8 cellular contexts compared by ENCODE assay signal in genomic region chr12:121579190-121579791, GRCh38. TPM values are rescaled to one million over a fixed set of nuclear protein-coding genes. Genes with fewer than 3 reads are reported as not detected.
A peak's percentile ranks its signal among the peaks of the same experiment; 100 is the strongest.
DNase-seq lines count a peak whose midpoint lies in the region; ATAC-seq, FAIRE-seq and TF ChIP-seq lines count a peak whose summit lies in the region.
"Had no signal": no experiment of that assay in that cellular context is flagged by ENCODE, and none has a peak within 500 bp of the region (broad histone marks: within the 10 kb centered on the region; RNA-seq: fewer than 3 reads in every experiment).

No MANE protein-coding gene starts in this region.

- TF ChIP-seq CTCF in GM13977 (IDR thresholded peaks at IDR 0.05; ENCODE audit: extremely low read depth, insufficient read depth, missing control alignments) = no peak
- TF ChIP-seq CTCF in PC-9 (conservative IDR thresholded peaks at IDR 0.05) = no peak
- TF ChIP-seq CTCF in hepatocyte (IDR thresholded peaks at IDR 0.05; ENCODE audit: poor library complexity) = no peak
- TF ChIP-seq CTCF in gastrocnemius medialis (IDR thresholded peaks at IDR 0.05 in 4 of 5, conservative IDR thresholded peaks at IDR 0.05 in 1 of 5) = no peak

- DNase-seq in GM13977 (ENCODE audit: low spot score) = peak; percentile 71
- DNase-seq in PC-9 = no peak
- peak; percentile 61 for DNase-seq in adipocyte (ENCODE audit: low read depth)
- DNase-seq in hepatocyte (ENCODE audit: low spot score) = peak; percentile 56
- DNase-seq in gastrocnemius medialis = no peak
- DNase-seq in urothelium cell line (ENCODE audit: low spot score) = no peak

- H2AFZ ChIP-seq in PC-9 = peak overlapping the region; percentile 84
- peak overlapping the region; percentile 78 for H2AFZ ChIP-seq in hepatocyte

- in situ Hi-C loops in GM13977 (cut with MboI; ENCODE audit: low pct_unique_long_range_greater_than_20kb, low sequenced_read_pairs, unreplicated experiment) = no loop called here
- in situ Hi-C loops in gastrocnemius medialis (cut with MboI; ENCODE audit: low sequenced_read_pairs in 4 of 4) = loop anchor here in 1 of 4 donors (10.0 kb wide), 1 partner anchor 46 kb away; the partner anchor contains the start of gene ORAI1

- no peaks in the 10 kb centered on the region for H3K9me2 ChIP-seq in PC-9 (ENCODE audit: insufficient read depth)
- no peaks in the 10 kb centered on the region for H3K9me2 ChIP-seq in hepatocyte (replicated peaks; ENCODE audit: insufficient read depth)

- intact Hi-C loops in PC-9 (cut with micrococcal nuclease; ENCODE audit: unreplicated experiment) = no loop called here
- intact Hi-C loops in gastrocnemius medialis (cut with DNase I; ENCODE audit: low total_unique reads) = no loop called here

- H3F3A ChIP-seq in PC-9 (ENCODE audit: insufficient read depth, low read depth) = peaks cover 24% of the 10 kb centered on the region; the same call in 1 of the 2 replicates

- peaks cover 45% of the 10 kb centered on the region for H3K4me1 ChIP-seq in PC-9 (replicated peaks; ENCODE audit: insufficient read depth)
- peaks cover 44% of the 10 kb centered on the region for H3K4me1 ChIP-seq in adipocyte (ENCODE audit: control insufficient read depth, insufficient read depth, low read length)
- H3K4me1 ChIP-seq in hepatocyte (ENCODE audit: insufficient read depth) = peaks cover 36% of the 10 kb centered on the region
- peaks cover 23 to 24% of the 10 kb centered on the region in 2 donors for H3K4me1 ChIP-seq in gastrocnemius medialis

- H4K20me1 ChIP-seq in PC-9 (ENCODE audit: insufficient read depth) = no peaks in the 10 kb centered on the region
- no peaks in the 10 kb centered on the region for H4K20me1 ChIP-seq in hepatocyte (ENCODE audit: insufficient read depth, poor library complexity, severe bottlenecking)

- no TSS peak for BruUV-seq in PC-9 (replicated peaks; lab: Mats Ljungman, UMichigan)

- no peaks in the 10 kb centered on the region for H3K9me3 ChIP-seq in PC-9 (ENCODE audit: insufficient read depth, low read depth)
- H3K9me3 ChIP-seq in adipocyte (ENCODE audit: control insufficient read depth, low read length) = no peaks in the 10 kb centered on the region
- H3K9me3 ChIP-seq in hepatocyte (ENCODE audit: low read depth) = no peaks in the 10 kb centered on the region
- no peaks in the 10 kb centered on the region for H3K9me3 ChIP-seq in gastrocnemius medialis

- H3K27ac ChIP-seq in PC-9 (no peak overlapping the region), hepatocyte (peak overlapping the region; percentile 81), gastrocnemius medialis (peak overlapping the region; percentile 91 to 96 (median 94))

- POLR2A ChIA-PET in PC-9 (lab: Charles Lee; ENCODE audit: unreplicated experiment) = interaction anchor here (0.6 kb wide), 1 partner anchor 191 kb away, joined by 4 read pairs; no protein-coding TSS in a partner anchor

- CTCF ChIA-PET in PC-9 (lab: Charles Lee) = interaction anchor here (0.6 to 0.9 kb wide), 5 partner anchors 20 to 215 kb away, joined by 5 to 7 read pairs (median 6); partner anchors contain the start of gene RNF34

- WGBS in hepatocyte (ENCODE audit: low lambda C conversion rate, missing lambda C conversion rate) = 0% methylated on average over 32 of the region's 53 CpGs

- TF ChIP-seq POLR2A in gastrocnemius medialis (IDR thresholded peaks at IDR 0.05) = no peak

- H3K36me3 ChIP-seq in PC-9 (ENCODE audit: low read depth) (no peaks in the 10 kb centered on the region), adipocyte (ENCODE audit: control insufficient read depth, insufficient read depth, low read length, severe bottlenecking) (peaks cover 7% of the 10 kb centered on the region), hepatocyte (replicated peaks; ENCODE audit: insufficient read depth, low read depth) (no peaks in the 10 kb centered on the region), gastrocnemius medialis (no peaks in the 10 kb centered on the region)

- peak overlapping the region; percentile 99 for H3K4me2 ChIP-seq in PC-9
- peak overlapping the region; percentile 98 for H3K4me2 ChIP-seq in hepatocyte

- ATAC-seq in gastrocnemius medialis = peak; percentile 6 to 23
- no peak for ATAC-seq in HG02588 (IDR thresholded peaks at IDR 0.05; ENCODE audit: unreplicated experiment)

- FAIRE-seq in urothelium cell line (lab: Jason Lieb, UNC) = no peak
- FAIRE-seq: colon had no signal

- H3K79me2 ChIP-seq in PC-9 (ENCODE audit: low read depth) (peaks cover 3% of the 10 kb centered on the region; the same call in 1 of the 2 replicates), hepatocyte (no peaks in the 10 kb centered on the region)

- H3K9ac ChIP-seq in adipocyte (ENCODE audit: low read length) = peak overlapping the region; percentile 85

- H3K27me3 ChIP-seq in PC-9 (ENCODE audit: insufficient read depth, low read depth) = no peaks in the 10 kb centered on the region
- no peaks in the 10 kb centered on the region for H3K27me3 ChIP-seq in adipocyte (replicated peaks; ENCODE audit: control insufficient read depth, insufficient read depth, low read length)
- no peaks in the 10 kb centered on the region for H3K27me3 ChIP-seq in hepatocyte
- no peaks in the 10 kb centered on the region for H3K27me3 ChIP-seq in gastrocnemius medialis

- peak overlapping the region; percentile 86 for H3K4me3 ChIP-seq in PC-9
- H3K4me3 ChIP-seq in adipocyte (ENCODE audit: low read length) = peak overlapping the region; percentile 85
- H3K4me3 ChIP-seq in hepatocyte = peak overlapping the region; percentile 62
- H3K4me3 ChIP-seq in gastrocnemius medialis = peak overlapping the region; percentile 76 to 83 (median 78)

RNA-seq across cellular contexts. Expression of gene KDM2B, which starts 1.5 kb away (rescaled TPM):
- total RNA-seq in PC-9 (2021) = 43.6 and 45.1 TPM in 2 replicates
- 18.8 and 22.7 TPM in 2 replicates for total RNA-seq in hepatocyte
- 13.6 and 18.9 TPM in 2 replicates for polyA plus RNA-seq in hepatocyte
- 1 to 10 TPM; 4.8 to 9.4 (median 8.3) TPM for total RNA-seq in gastrocnemius medialis

RNA-seq across cellular contexts. Expression of gene ORAI1, which starts 47.0 kb away (rescaled TPM):
- total RNA-seq in PC-9 (2021) = 25.6 and 28.1 TPM in 2 replicates
- 15.0 and 16.2 TPM in 2 replicates for total RNA-seq in hepatocyte
- 30.9 and 39.1 TPM in 2 replicates for polyA plus RNA-seq in hepatocyte
- 10 to 100 TPM in 3 of 4 donors, 1 to 10 TPM in 1; 9.9 to 29.0 (median 16.4) TPM for total RNA-seq in gastrocnemius medialis

Comparison
In these comparisons a context has a peak if more than half of its experiments do, and no peak if none do; other contexts are left out.
1. DNase-seq: peak in GM13977 (single experiment), adipocyte (single experiment) and hepatocyte (single experiment); none in PC-9 (0 of 2), gastrocnemius medialis (0 of 2) and urothelium cell line (single experiment).
2. Peak in every context shown above with its lines, with median percentiles within 50 percentile points of each other: H3K4me3 ChIP-seq.